Comparison of ENCODE assay signal across 1 cellular context in the genomic region with DNA sequence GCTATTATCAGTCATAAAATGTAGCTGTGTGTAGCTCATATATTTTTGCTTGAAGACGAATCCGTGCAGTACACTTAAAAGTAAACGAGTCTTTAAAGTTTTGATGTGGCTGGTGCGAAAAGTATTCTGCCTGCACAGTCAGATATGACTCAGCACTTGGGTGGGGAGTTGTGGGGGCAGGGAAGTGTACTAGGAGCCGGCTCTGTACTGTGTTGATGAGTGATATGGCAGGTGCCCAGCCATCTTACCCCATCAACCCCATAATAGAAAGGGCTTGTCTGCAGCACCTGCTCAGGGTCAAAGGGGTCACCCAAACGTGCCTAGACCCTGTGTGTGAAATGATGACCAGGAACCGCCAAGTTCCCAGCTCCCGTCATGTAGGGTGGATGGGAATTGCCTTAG.
TF ChIP-seq lines count a peak whose summit lies in the region.

No MANE protein-coding gene starts in this region.

TF ChIP-seq in SK-N-SH treated with all-trans-retinoic acid at 6 μM for 48 hours, 23 proteins besides CTCF, POLR2A, EP300 and RAD21 (continued from another document):
- TF ChIP-seq, protein P1, sequence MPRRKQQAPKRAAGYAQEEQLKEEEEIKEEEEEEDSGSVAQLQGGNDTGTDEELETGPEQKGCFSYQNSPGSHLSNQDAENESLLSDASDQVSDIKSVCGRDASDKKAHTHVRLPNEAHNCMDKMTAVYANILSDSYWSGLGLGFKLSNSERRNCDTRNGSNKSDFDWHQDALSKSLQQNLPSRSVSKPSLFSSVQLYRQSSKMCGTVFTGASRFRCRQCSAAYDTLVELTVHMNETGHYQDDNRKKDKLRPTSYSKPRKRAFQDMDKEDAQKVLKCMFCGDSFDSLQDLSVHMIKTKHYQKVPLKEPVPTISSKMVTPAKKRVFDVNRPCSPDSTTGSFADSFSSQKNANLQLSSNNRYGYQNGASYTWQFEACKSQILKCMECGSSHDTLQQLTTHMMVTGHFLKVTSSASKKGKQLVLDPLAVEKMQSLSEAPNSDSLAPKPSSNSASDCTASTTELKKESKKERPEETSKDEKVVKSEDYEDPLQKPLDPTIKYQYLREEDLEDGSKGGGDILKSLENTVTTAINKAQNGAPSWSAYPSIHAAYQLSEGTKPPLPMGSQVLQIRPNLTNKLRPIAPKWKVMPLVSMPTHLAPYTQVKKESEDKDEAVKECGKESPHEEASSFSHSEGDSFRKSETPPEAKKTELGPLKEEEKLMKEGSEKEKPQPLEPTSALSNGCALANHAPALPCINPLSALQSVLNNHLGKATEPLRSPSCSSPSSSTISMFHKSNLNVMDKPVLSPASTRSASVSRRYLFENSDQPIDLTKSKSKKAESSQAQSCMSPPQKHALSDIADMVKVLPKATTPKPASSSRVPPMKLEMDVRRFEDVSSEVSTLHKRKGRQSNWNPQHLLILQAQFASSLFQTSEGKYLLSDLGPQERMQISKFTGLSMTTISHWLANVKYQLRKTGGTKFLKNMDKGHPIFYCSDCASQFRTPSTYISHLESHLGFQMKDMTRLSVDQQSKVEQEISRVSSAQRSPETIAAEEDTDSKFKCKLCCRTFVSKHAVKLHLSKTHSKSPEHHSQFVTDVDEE (CRISPR knock-in tag; IDR thresholded peaks at IDR 0.05): no peak
- TF ChIP-seq TOX (CRISPR knock-in tag; IDR thresholded peaks at IDR 0.05; ENCODE audit: borderline replicate concordance): no peak
- no peak for TF ChIP-seq TCF4 (CRISPR knock-in tag; IDR thresholded peaks at IDR 0.05; ENCODE audit: borderline replicate concordance)
- no peak for TF ChIP-seq ARNTL (CRISPR knock-in tag; IDR thresholded peaks at IDR 0.05; ENCODE audit: borderline replicate concordance, low read depth)
- TF ChIP-seq ZFP30 (CRISPR knock-in tag; IDR thresholded peaks at IDR 0.05): no peak
- no peak for TF ChIP-seq ZNF70 (CRISPR knock-in tag; IDR thresholded peaks at IDR 0.05)
- no peak for TF ChIP-seq GLIS3 (CRISPR knock-in tag; IDR thresholded peaks at IDR 0.05)
- no peak for TF ChIP-seq RARB (CRISPR knock-in tag; IDR thresholded peaks at IDR 0.05)
- TF ChIP-seq ZFP3 (CRISPR knock-in tag; IDR thresholded peaks at IDR 0.05): no peak
- TF ChIP-seq BACH2 (CRISPR knock-in tag; IDR thresholded peaks at IDR 0.05; ENCODE audit: borderline replicate concordance): no peak
- TF ChIP-seq ZNF565 (CRISPR knock-in tag; conservative IDR thresholded peaks at IDR 0.05; ENCODE audit: low read depth): no peak
- no peak for TF ChIP-seq ESRRG (CRISPR knock-in tag; IDR thresholded peaks at IDR 0.05)
- TF ChIP-seq PPARA (CRISPR knock-in tag; IDR thresholded peaks at IDR 0.05; ENCODE audit: borderline replicate concordance): no peak
